In genomic region chr4:75122424-75123014, GRCh38 we compare ENCODE assay signal across 34 cellular contexts.
"Had no signal": no experiment of that assay in that cellular context is flagged by ENCODE, and none has a peak within 500 bp of the region (broad histone marks: within the 10 kb centered on the region; RNA-seq: fewer than 3 reads in every experiment).

No MANE protein-coding gene starts in this region.

- H3K9me3 ChIP-seq: breast epithelium had no signal

- H3K27ac ChIP-seq: ascending aorta, brain microvascular endothelial cell, breast epithelium, VCaP had no signal

- H3K4me1 Mint-ChIP-seq: activated CD4-positive, alpha-beta memory T cell treated with anti-CD3 and anti-CD28 coated beads, Interleukin-2, amount 10 ng/mL, durations not matched to agents 7 days and 5 days; activated CD4-positive, alpha-beta T cell treated with anti-CD3 and anti-CD28 coated beads for 36 hours; activated CD4-positive, alpha-beta T cell treated with anti-CD3 and anti-CD28 coated beads, Interleukin-2, amount 10 ng/mL, durations not matched to agents 7 days and 5 days; activated CD8-positive, alpha-beta memory T cell treated with anti-CD3 and anti-CD28 coated beads, Interleukin-2, amount 10 ng/mL, durations not matched to agents 7 days and 5 days; activated naive CD8-positive, alpha-beta T cell treated with anti-CD3 and anti-CD28 coated beads for 36 hours had no signal

- ATAC-seq: activated CD4-positive, alpha-beta T cell treated with anti-CD3 and anti-CD28 coated beads for 36 hours; activated CD4-positive, CD25-positive, alpha-beta regulatory T cell treated with anti-CD3 and anti-CD28 coated beads, Interleukin-2, amount 50 U/mL, for 24 hours; activated CD8-positive, alpha-beta memory T cell treated with anti-CD3 and anti-CD28 coated beads, Interleukin-2, amount 10 ng/mL, durations not matched to agents 7 days and 5 days; activated CD8-positive, alpha-beta T cell treated with anti-CD3 and anti-CD28 coated beads, Interleukin-2, amount 10 ng/mL, durations not matched to agents 7 days and 5 days; activated naive CD4-positive, alpha-beta T cell treated with anti-CD3 and anti-CD28 coated beads, Interleukin-2, amount 50 U/mL, for 72 hours had no signal

- DNase-seq: activated CD4-positive, alpha-beta memory T cell treated with anti-CD3 and anti-CD28 coated beads, Interleukin-2, amount 10 ng/mL, durations not matched to agents 7 days and 5 days; activated CD4-positive, alpha-beta T cell treated with anti-CD3 and anti-CD28 coated beads for 1 hour; activated CD4-positive, alpha-beta T cell treated with anti-CD3 and anti-CD28 coated beads for 36 hours; activated CD4-positive, alpha-beta T cell treated with anti-CD3 and anti-CD28 coated beads for 48 hours; activated CD4-positive, alpha-beta T cell treated with anti-CD3 and anti-CD28 coated beads, Interleukin-2, amount 10 ng/mL, durations not matched to agents 7 days and 5 days; activated CD4-positive, alpha-beta T cell treated with anti-CD3 and anti-CD28 coated beads, Interleukin-2, amount 50 U/mL, for 48 hours; activated CD4-positive, CD25-positive, alpha-beta regulatory T cell; activated CD8-positive, alpha-beta memory T cell treated with anti-CD3 and anti-CD28 coated beads for 24 hours; activated CD8-positive, alpha-beta memory T cell treated with anti-CD3 and anti-CD28 coated beads, Interleukin-2, amount 10 ng/mL, durations not matched to agents 7 days and 5 days; activated CD8-positive, alpha-beta memory T cell treated with anti-CD3 and anti-CD28 coated beads, Interleukin-2, amount 50 U/mL, for 48 hours; activated CD8-positive, alpha-beta T cell treated with anti-CD3 and anti-CD28 coated beads, Interleukin-2, amount 10 ng/mL, durations not matched to agents 7 days and 5 days; activated effector memory CD4-positive, alpha-beta T cell treated with anti-CD3 and anti-CD28 coated beads, Interleukin-2, amount 50 U/mL, for 16 hours; activated gamma-delta T cell treated with Interleukin-2 at 50 U/mL for 16 hours; activated naive CD4-positive, alpha-beta T cell; activated naive CD4-positive, alpha-beta T cell treated with anti-CD3 and anti-CD28 coated beads for 36 hours; activated naive CD4-positive, alpha-beta T cell treated with anti-CD3 and anti-CD28 coated beads, Interleukin-2, amount 50 U/mL, for 16 hours; activated naive CD8-positive, alpha-beta T cell treated with anti-CD3 and anti-CD28 coated beads for 36 hours; activated T-cell treated with anti-CD3 and anti-CD28 coated beads, Interleukin-2, amount 50 U/mL, for 24 hours; activated T-cell treated with anti-CD3 and anti-CD28 coated beads, Interleukin-2, amount 50 U/mL, for 48 hours; amygdala; anterior cingulate cortex; brain microvascular endothelial cell; central memory CD4-positive, alpha-beta T cell; SW 1271; T-helper 1 cell; T-helper 2 cell; T-helper 9 cell had no signal

- H3K36me3 ChIP-seq: ascending aorta, brain microvascular endothelial cell, breast epithelium had no signal

- H3K27me3 Mint-ChIP-seq: activated CD4-positive, alpha-beta memory T cell treated with anti-CD3 and anti-CD28 coated beads, Interleukin-2, amount 10 ng/mL, durations not matched to agents 7 days and 5 days; activated CD4-positive, alpha-beta T cell treated with anti-CD3 and anti-CD28 coated beads for 36 hours; activated CD4-positive, alpha-beta T cell treated with anti-CD3 and anti-CD28 coated beads, Interleukin-2, amount 10 ng/mL, durations not matched to agents 7 days and 5 days; activated CD8-positive, alpha-beta memory T cell treated with anti-CD3 and anti-CD28 coated beads, Interleukin-2, amount 10 ng/mL, durations not matched to agents 7 days and 5 days; activated naive CD8-positive, alpha-beta T cell treated with anti-CD3 and anti-CD28 coated beads for 36 hours; activated T-cell treated with anti-CD3 and anti-CD28 coated beads, Interleukin-2, amount 50 U/mL, for 24 hours had no signal

- H3K4me3 Mint-ChIP-seq: activated CD4-positive, alpha-beta memory T cell treated with anti-CD3 and anti-CD28 coated beads, Interleukin-2, amount 10 ng/mL, durations not matched to agents 7 days and 5 days; activated CD4-positive, alpha-beta T cell treated with anti-CD3 and anti-CD28 coated beads for 36 hours; activated CD4-positive, alpha-beta T cell treated with anti-CD3 and anti-CD28 coated beads, Interleukin-2, amount 10 ng/mL, durations not matched to agents 7 days and 5 days; activated CD8-positive, alpha-beta memory T cell treated with anti-CD3 and anti-CD28 coated beads, Interleukin-2, amount 10 ng/mL, durations not matched to agents 7 days and 5 days; activated CD8-positive, alpha-beta T cell treated with anti-CD3 and anti-CD28 coated beads, Interleukin-2, amount 10 ng/mL, durations not matched to agents 7 days and 5 days; activated naive CD4-positive, alpha-beta T cell treated with anti-CD3 and anti-CD28 coated beads for 36 hours; activated naive CD8-positive, alpha-beta T cell treated with anti-CD3 and anti-CD28 coated beads for 36 hours; activated T-cell treated with anti-CD3 and anti-CD28 coated beads, Interleukin-2, amount 50 U/mL, for 24 hours; T-helper 1 cell treated with Interleukin-12 subunit alpha and Interleukin-12 subunit beta and Interleukin-4 antibody, amounts not matched to agents 30 μg/mL and 1 μg/mL, for 36 hours; T-helper 2 cell treated with Interferon-gamma antibody and Interleukin-4, amounts not matched to agents 5 μg/mL and 100 μg/mL, for 36 hours had no signal

- H3K27ac Mint-ChIP-seq: activated CD4-positive, alpha-beta memory T cell treated with anti-CD3 and anti-CD28 coated beads, Interleukin-2, amount 10 ng/mL, durations not matched to agents 7 days and 5 days; activated CD4-positive, alpha-beta T cell treated with anti-CD3 and anti-CD28 coated beads for 36 hours; activated CD4-positive, alpha-beta T cell treated with anti-CD3 and anti-CD28 coated beads, Interleukin-2, amount 10 ng/mL, durations not matched to agents 7 days and 5 days; activated CD8-positive, alpha-beta memory T cell treated with anti-CD3 and anti-CD28 coated beads, Interleukin-2, amount 10 ng/mL, durations not matched to agents 7 days and 5 days; activated CD8-positive, alpha-beta T cell treated with anti-CD3 and anti-CD28 coated beads, Interleukin-2, amount 10 ng/mL, durations not matched to agents 7 days and 5 days; activated naive CD4-positive, alpha-beta T cell treated with anti-CD3 and anti-CD28 coated beads for 36 hours; activated naive CD4-positive, alpha-beta T cell treated with anti-CD3 and anti-CD28 coated beads, Interleukin-2, amount 50 U/mL, for 72 hours; activated naive CD8-positive, alpha-beta T cell treated with anti-CD3 and anti-CD28 coated beads for 36 hours; activated T-cell treated with anti-CD3 and anti-CD28 coated beads, Interleukin-2, amount 50 U/mL, for 24 hours; T-helper 1 cell treated with Interleukin-12 subunit alpha and Interleukin-12 subunit beta and Interleukin-4 antibody, amounts not matched to agents 30 μg/mL and 1 μg/mL, for 36 hours; T-helper 2 cell treated with Interferon-gamma antibody and Interleukin-4, amounts not matched to agents 5 μg/mL and 100 μg/mL, for 36 hours had no signal

- H3K4me1 ChIP-seq: ascending aorta, breast epithelium had no signal

- H3K4me3 ChIP-seq: ascending aorta, breast epithelium had no signal

- H3K27me3 ChIP-seq: ascending aorta, brain microvascular endothelial cell, breast epithelium had no signal

- H3K36me3 Mint-ChIP-seq: activated CD8-positive, alpha-beta memory T cell treated with anti-CD3 and anti-CD28 coated beads, Interleukin-2, amount 10 ng/mL, durations not matched to agents 7 days and 5 days; activated naive CD8-positive, alpha-beta T cell treated with anti-CD3 and anti-CD28 coated beads for 36 hours had no signal
